In the genomic region with DNA sequence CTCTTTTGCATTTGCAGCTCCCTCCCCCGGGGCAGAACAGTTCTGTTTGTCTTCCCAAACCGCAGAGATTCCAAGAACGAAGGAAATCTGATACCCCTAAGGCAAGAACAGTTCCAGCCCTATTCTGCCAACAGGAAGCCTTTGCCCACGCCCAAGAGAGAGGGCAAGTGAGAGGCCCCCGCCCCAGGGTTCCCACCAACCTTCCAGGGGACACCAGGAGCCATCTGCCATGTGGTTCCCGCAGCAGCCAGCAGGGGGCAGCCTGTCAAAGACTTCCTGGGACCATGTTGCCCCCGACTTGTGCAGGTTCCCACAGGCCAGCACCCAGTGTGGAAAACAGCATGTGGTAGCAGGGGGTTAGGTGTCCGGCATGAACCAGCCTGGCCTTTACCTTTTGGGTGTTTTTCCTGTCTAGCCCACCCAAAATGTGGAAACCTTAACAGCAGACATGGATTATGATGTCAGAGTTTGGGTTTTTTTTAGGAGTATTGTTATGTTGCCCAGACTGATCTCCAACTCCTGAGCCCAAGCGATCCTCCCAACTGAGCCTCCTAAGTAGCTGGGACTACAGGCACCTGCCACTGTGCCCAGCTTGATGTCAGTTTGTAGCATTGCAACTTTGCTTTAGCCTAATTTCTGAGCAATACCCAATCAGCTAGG, we compare ENCODE assay signal across 7 cellular contexts. TPM values are rescaled to one million over a fixed set of nuclear protein-coding genes. Genes with fewer than 3 reads are reported as not detected.
A peak's percentile ranks its signal among the peaks of the same experiment; 100 is the strongest.
DNase-seq lines count a peak whose midpoint lies in the region; TF ChIP-seq lines count a peak whose summit lies in the region.

No MANE protein-coding gene starts in this region.

- no peaks in the 10 kb centered on the region for H3K9me2 ChIP-seq in MM.1S (replicated peaks; ENCODE audit: insufficient read depth, low read length)

- H4K5ac ChIP-seq in mesendoderm (ENCODE audit: low read length) = no peak overlapping the region

- no peak overlapping the region for H2BK120ac ChIP-seq in mesendoderm (ENCODE audit: low read depth, low read length)

- no peak overlapping the region for H3K56ac ChIP-seq in mesendoderm (ENCODE audit: low read length)

- H3K4me3 ChIP-seq in MM.1S (ENCODE audit: low read length) (no peak overlapping the region), mesendoderm (ENCODE audit: low read length) (no peak overlapping the region)

- peak; percentile 68 for DNase-seq in GM10266 (ENCODE audit: extremely low spot score)
- peak; percentile 21 for DNase-seq in MM.1S
- peak; percentile 56 to 62 for DNase-seq in activated CD4-positive, alpha-beta T cell treated with anti-CD3 and anti-CD28 coated beads, Interleukin-2, amount 50 U/mL, for 4 hours
- peak; percentile 88 for DNase-seq in dedifferentiated amniotic fluid mesenchymal stem cell (ENCODE audit: extremely low spot score)
- DNase-seq in mesendoderm = peak; percentile 61
- peak; percentile 26 to 36 for DNase-seq in stimulated activated CD8-positive, alpha-beta memory T cell treated with anti-CD3 and anti-CD28 coated beads, Interleukin-4, amount 100 ng/mL, for 1 hour (ENCODE audit: low read depth in 2 of 2, low spot score in 1 of 2)
- no peak for DNase-seq in occipital lobe (lab: John Stamatoyannopoulos, UW)

- H2AFZ ChIP-seq in MM.1S (ENCODE audit: low read length) = no peak overlapping the region

- H2BK5ac ChIP-seq in mesendoderm (ENCODE audit: low read length) = no peak overlapping the region

- H3K27ac ChIP-seq in MM.1S (ENCODE audit: low read length) (no peak overlapping the region), mesendoderm (ENCODE audit: low read depth, low read length) (no peak overlapping the region)

- H4K8ac ChIP-seq in mesendoderm (ENCODE audit: low read depth, low read length) = no peak overlapping the region

- H3K79me2 ChIP-seq in MM.1S (ENCODE audit: low read length) (no peaks in the 10 kb centered on the region), mesendoderm (ENCODE audit: control insufficient read depth, insufficient read depth, low read length) (no peaks in the 10 kb centered on the region)

- H3K4me2 ChIP-seq in MM.1S (ENCODE audit: low read depth, low read length) = no peak overlapping the region
- no peak overlapping the region for H3K4me2 ChIP-seq in mesendoderm (ENCODE audit: low read length)

- no peak overlapping the region for H3K4ac ChIP-seq in mesendoderm (ENCODE audit: low read depth, low read length)

- H3K27me3 ChIP-seq in MM.1S (replicated peaks; ENCODE audit: insufficient read depth, low read length) = no peaks in the 10 kb centered on the region
- no peaks in the 10 kb centered on the region for H3K27me3 ChIP-seq in mesendoderm (ENCODE audit: insufficient read depth, low read length, poor library complexity)

- TF ChIP-seq CTCF in GM10266 (IDR thresholded peaks at IDR 0.05; ENCODE audit: control insufficient read depth, insufficient read depth, low read depth, missing control alignments) (peak; percentile 87), MM.1S (IDR thresholded peaks at IDR 0.05; ENCODE audit: low read length) (peak; percentile 86)

- no peak overlapping the region for H3K18ac ChIP-seq in mesendoderm (ENCODE audit: low read length)

- no peaks in the 10 kb centered on the region for H3K36me3 ChIP-seq in MM.1S (replicated peaks; ENCODE audit: insufficient read depth, low read length)
- no peaks in the 10 kb centered on the region for H3K36me3 ChIP-seq in mesendoderm (ENCODE audit: control insufficient read depth, insufficient read depth, low read length)

- H3K9me3 ChIP-seq in MM.1S (replicated peaks; ENCODE audit: insufficient read depth, low read length) = no peaks in the 10 kb centered on the region

- no peaks in the 10 kb centered on the region for H4K20me1 ChIP-seq in MM.1S (ENCODE audit: insufficient read depth, low read length)

- no peak overlapping the region for H2BK15ac ChIP-seq in mesendoderm (replicated peaks; ENCODE audit: low read depth)

- H3K79me1 ChIP-seq in mesendoderm (ENCODE audit: low read length) = no peaks in the 10 kb centered on the region

- H3K4me1 ChIP-seq in MM.1S (ENCODE audit: low read length) (no peaks in the 10 kb centered on the region), mesendoderm (ENCODE audit: control insufficient read depth, low read depth, low read length) (no peaks in the 10 kb centered on the region)

- no CpG with 5 or more reads among the region's 9 CpGs for WGBS in mesendoderm (ENCODE audit: extremely low coverage, insufficient coverage, low lambda C conversion rate)

- H3K9ac ChIP-seq in MM.1S (ENCODE audit: low read length) (no peak overlapping the region), mesendoderm (ENCODE audit: low read length) (no peak overlapping the region)

- H3F3A ChIP-seq in MM.1S (ENCODE audit: insufficient read depth, low read length) = no peaks in the 10 kb centered on the region

- H3K23ac ChIP-seq in mesendoderm (ENCODE audit: low read length) = no peak overlapping the region

- no peak overlapping the region for H2AK5ac ChIP-seq in mesendoderm (ENCODE audit: low read length)

RNA-seq across cellular contexts. Expression of gene EFHD1, which starts 21.7 kb away (rescaled TPM):
- 3.3 TPM for polyA plus RNA-seq in mesendoderm (2013, experiment 1 of 2)
- 3.3 TPM for polyA plus RNA-seq in mesendoderm (2013, experiment 2 of 2)
- total RNA-seq in occipital lobe = 1.1 TPM
